ENCODE assay signal across 9 cellular contexts in genomic region chr17:48441231-48441711, GRCh38. TPM values are rescaled to one million over a fixed set of nuclear protein-coding genes. Genes with fewer than 3 reads are reported as not detected.
DNase-seq lines count a peak whose midpoint lies in the region; ATAC-seq and TF ChIP-seq lines count a peak whose summit lies in the region.
"Had no signal": no experiment of that assay in that cellular context is flagged by ENCODE, and none has a peak within 500 bp of the region (broad histone marks: within the 10 kb centered on the region; RNA-seq: fewer than 3 reads in every experiment).

No MANE protein-coding gene starts in this region.

- no peak overlapping the region for H2BK15ac ChIP-seq in H9 (ENCODE audit: low read depth, low read length)

- H3K9me3 ChIP-seq in lower lobe of right lung (no peaks in the 10 kb centered on the region), H9 (ENCODE audit: control insufficient read depth, low read depth, low read length) (no peaks in the 10 kb centered on the region), SJCRH30 (replicated peaks) (no peaks in the 10 kb centered on the region), trophoblast cell (ENCODE audit: insufficient read depth, low read depth, low read length) (no peaks in the 10 kb centered on the region)
- H3K9me3 ChIP-seq: heart left ventricle had no signal

- no peak overlapping the region for H3K23ac ChIP-seq in H9 (ENCODE audit: insufficient read length, low read depth, low read length)
- H3K23ac ChIP-seq in trophoblast cell (ENCODE audit: low read length), result no peak overlapping the region

- TF ChIP-seq CTCF in lower lobe of right lung (IDR thresholded peaks at IDR 0.05) (no peak), H9 (conservative IDR thresholded peaks at IDR 0.05) (no peak)

- no peak overlapping the region for H3K4me3 Mint-ChIP-seq in H9

- H3K27me3 Mint-ChIP-seq in H9 (ENCODE audit: low read depth), result peaks cover 71% of the 10 kb centered on the region

- H3K9ac ChIP-seq in H9 (ENCODE audit: extremely low read depth, insufficient read length, low read length) (no peak overlapping the region), trophoblast cell (ENCODE audit: low read length) (no peak overlapping the region)

- H3K4me1 ChIP-seq in lower lobe of right lung (peaks cover 9% of the 10 kb centered on the region), H9 (ENCODE audit: insufficient read depth, low read length) (no peaks in the 10 kb centered on the region), SJCRH30 (peaks cover 6% of the 10 kb centered on the region; the same call in 1 of the 2 replicates), trophoblast cell (ENCODE audit: control insufficient read depth in 1 of 2, insufficient read depth in 2 of 2, low read length in 2 of 2) (no peaks in the 10 kb centered on the region)

- H3K79me2 ChIP-seq in H9 (ENCODE audit: insufficient read depth, low read length), result no peaks in the 10 kb centered on the region
- no peaks in the 10 kb centered on the region for H3K79me2 ChIP-seq in trophoblast cell (ENCODE audit: control insufficient read depth, insufficient read depth, low read length, poor library complexity)

- no peak overlapping the region for H4K91ac ChIP-seq in H9 (ENCODE audit: insufficient read length, low read depth, low read length)
- H4K91ac ChIP-seq in trophoblast cell (ENCODE audit: low read depth, low read length), result no peak overlapping the region

- no peaks in the 10 kb centered on the region for H3K9me3 Mint-ChIP-seq in H9

- no peak overlapping the region for H3K27ac Mint-ChIP-seq in H9

- H3K4me3 ChIP-seq in lower lobe of right lung (no peak overlapping the region), SJCRH30 (no peak overlapping the region), trophoblast cell (ENCODE audit: low read depth, low read length) (no peak overlapping the region)
- H3K4me3 ChIP-seq: heart left ventricle had no signal

- H3K56ac ChIP-seq in H9 (ENCODE audit: insufficient read length, low read depth, low read length), result no peak overlapping the region

- H3K79me1 ChIP-seq in H9 (ENCODE audit: insufficient read depth, low read depth, low read length, poor library complexity, severe bottlenecking), result no peaks in the 10 kb centered on the region
- H3K79me1 ChIP-seq in trophoblast cell (ENCODE audit: low read length), result no peaks in the 10 kb centered on the region

- no peak overlapping the region for H4K5ac ChIP-seq in H9 (ENCODE audit: insufficient read length, low read depth, low read length)

- no peak overlapping the region for H2BK5ac ChIP-seq in H9 (ENCODE audit: insufficient read length, low read length)
- no peak overlapping the region for H2BK5ac ChIP-seq in trophoblast cell (ENCODE audit: low read depth, low read length, poor library complexity)

- no peak overlapping the region for H2BK12ac ChIP-seq in H9 (ENCODE audit: insufficient read length, low read depth, low read length)
- no peak overlapping the region for H2BK12ac ChIP-seq in trophoblast cell (ENCODE audit: low read length)

- H2BK120ac ChIP-seq in H9 (ENCODE audit: low read depth, low read length, poor library complexity, severe bottlenecking) (no peak overlapping the region), trophoblast cell (ENCODE audit: insufficient read depth, low read length, poor library complexity) (no peak overlapping the region)

- H3K27me3 ChIP-seq in lower lobe of right lung (ENCODE audit: low read depth) (peaks cover 5% of the 10 kb centered on the region), H9 (ENCODE audit: insufficient read depth, low read length) (no peaks in the 10 kb centered on the region), SJCRH30 (no peaks in the 10 kb centered on the region), trophoblast cell (ENCODE audit: insufficient read depth, low read length) (no peaks in the 10 kb centered on the region)

- no CpG with 5 or more reads among the region's 1 CpG for WGBS in H9 (ENCODE audit: extremely low coverage, insufficient read length, low lambda C conversion rate)
- no CpG with 5 or more reads among the region's 1 CpG for WGBS in trophoblast cell (ENCODE audit: extremely low coverage, insufficient coverage, insufficient read length)

- DNase-seq in SKM-1 treated with dmso at 0.1 percent for 144 hours (lab: John Stamatoyannopoulos, UW; ENCODE audit: unreplicated experiment) (peak; percentile 23), SKM-1 (lab: John Stamatoyannopoulos, UW; ENCODE audit: unreplicated experiment) (no peak), NCI-H69 (lab: John Stamatoyannopoulos, UW) (peak; percentile 55), lower lobe of right lung (no peak), H9 (no peak), SJCRH30 (no peak), trophoblast cell (no peak)
- DNase-seq: heart left ventricle had no signal

- no peaks in the 10 kb centered on the region for H3K36me3 Mint-ChIP-seq in H9 (ENCODE audit: insufficient read depth in 1 of 3, low read depth in 3 of 3)

- no peaks in the 10 kb centered on the region for H4K20me1 ChIP-seq in H9 (ENCODE audit: control insufficient read depth, insufficient read depth, insufficient read length)

- no peak overlapping the region for H2BK20ac ChIP-seq in H9 (ENCODE audit: low read depth, low read length, poor library complexity, severe bottlenecking)

- H2AK5ac ChIP-seq in H9 (ENCODE audit: insufficient read length, low read length) (no peak overlapping the region), trophoblast cell (ENCODE audit: low read length) (no peak overlapping the region)

- H3K23me2 ChIP-seq in H9 (ENCODE audit: insufficient read length, low read depth, low read length, poor library complexity, severe bottlenecking), result no peaks in the 10 kb centered on the region

- H3K18ac ChIP-seq in H9 (ENCODE audit: insufficient read length, low read depth, low read length) (no peak overlapping the region), trophoblast cell (ENCODE audit: low read length) (no peak overlapping the region)

- H3K14ac ChIP-seq in H9 (ENCODE audit: insufficient read depth, low read length) (no peak overlapping the region), trophoblast cell (ENCODE audit: low read length) (no peak overlapping the region)

- intact Hi-C loops in lower lobe of right lung (cut with DNase I), result no loop called here

- H3K4ac ChIP-seq in H9 (ENCODE audit: low read depth, low read length) (no peak overlapping the region), trophoblast cell (ENCODE audit: low read depth, low read length) (no peak overlapping the region)

- no peak overlapping the region for H3T11ph ChIP-seq in H9 (ENCODE audit: low read length)

- no peak overlapping the region for H4K12ac ChIP-seq in trophoblast cell (ENCODE audit: low read depth, low read length)

- H3K4me1 Mint-ChIP-seq in H9, result peaks cover 0 to 3% of the 10 kb centered on the region in 2 experiments; a peak in 2 of 4 replicates

- H2AFZ ChIP-seq in H9 (ENCODE audit: low read length) (no peak overlapping the region), trophoblast cell (ENCODE audit: insufficient read depth, low read length, poor library complexity) (no peak overlapping the region)

- H3K27ac ChIP-seq in lower lobe of right lung (no peak overlapping the region), H9 (ENCODE audit: insufficient read length, low read depth, low read length) (no peak overlapping the region), SJCRH30 (no peak overlapping the region), trophoblast cell (ENCODE audit: low read depth, low read length) (no peak overlapping the region)

- H3K4me2 ChIP-seq in H9 (ENCODE audit: insufficient read depth, insufficient read length, low read length) (no peak overlapping the region), trophoblast cell (ENCODE audit: low read length) (no peak overlapping the region)

- ATAC-seq in HG02588 (IDR thresholded peaks at IDR 0.05; ENCODE audit: unreplicated experiment) (peak; percentile 62), lower lobe of right lung (peak; percentile 65 to 66)

- H3K36me3 ChIP-seq in lower lobe of right lung (no peaks in the 10 kb centered on the region), SJCRH30 (no peaks in the 10 kb centered on the region), trophoblast cell (ENCODE audit: control insufficient read depth in 1 of 2, insufficient read depth in 2 of 2, low read length in 2 of 2) (no peaks in the 10 kb centered on the region)
- H3K36me3 ChIP-seq: heart left ventricle had no signal

- H4K8ac ChIP-seq in H9 (replicated peaks; ENCODE audit: insufficient read length, low read depth, low read length) (no peak overlapping the region), trophoblast cell (ENCODE audit: low read depth, low read length) (no peak overlapping the region)

RNA-seq across cellular contexts. Expression of gene SKAP1, which starts 11.3 kb away (rescaled TPM):
- total RNA-seq in lower lobe of right lung (6.4 TPM), H9 (2021) (not detected in 2 replicates)
- not detected in 2 replicates for total RNA-seq in SJCRH30 (2014; rRNA removed; shearing (Covaris generic))
- polyA plus RNA-seq in trophoblast cell (2013), result not detected in 2 replicates

Comparison
In these comparisons a context has a peak if more than half of its experiments do, and no peak if none do; other contexts are left out.
1. DNase-seq: peak in SKM-1 treated with dmso at 0.1 percent for 144 hours (single experiment) and NCI-H69 (single experiment); none in SKM-1 (single experiment), lower lobe of right lung (single experiment), H9 (single experiment), SJCRH30 (0 of 2) and trophoblast cell (0 of 2).